ENCODE assay signal across 15 cellular contexts in the genomic region with DNA sequence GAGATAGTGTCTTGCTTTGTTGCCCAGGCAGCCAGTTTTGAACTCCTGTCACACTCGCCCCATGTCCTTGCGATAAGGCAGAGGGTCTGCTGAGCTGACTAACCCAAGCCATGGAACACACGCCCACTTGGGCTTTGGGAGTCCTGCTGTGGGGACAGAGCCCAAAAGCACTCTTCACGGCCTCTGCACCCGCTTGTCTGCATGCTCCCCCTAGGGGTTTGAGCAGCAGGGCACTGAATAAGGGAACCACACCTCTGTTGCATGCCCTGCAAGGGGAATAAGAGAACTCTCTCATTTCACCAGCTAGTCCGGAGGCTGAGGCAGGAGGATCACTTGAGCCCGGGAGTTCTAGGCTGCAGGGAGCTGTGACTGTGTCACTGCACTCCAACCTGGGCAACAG.
"Had no signal": no experiment of that assay in that cellular context is flagged by ENCODE, and none has a peak within 500 bp of the region (broad histone marks: within the 10 kb centered on the region; RNA-seq: fewer than 3 reads in every experiment).

No MANE protein-coding gene starts in this region.

- H3K4me3 Mint-ChIP-seq: activated naive CD8-positive, alpha-beta T cell treated with anti-CD3 and anti-CD28 coated beads, Interleukin-2, amount 10 ng/mL, durations not matched to agents 7 days and 5 days; central memory CD8-positive, alpha-beta T cell; naive B cell; stimulated activated memory B cell treated with anti-CD40 and anti-IgM and Interleukin-4, amounts not matched to agents 10 μg/mL and 1 μg/mL and 100 μg/mL, for 72 hours had no signal

- ATAC-seq: stimulated activated memory B cell treated with anti-CD40 and anti-IgM and Interleukin-4, amounts not matched to agents 10 μg/mL and 1 μg/mL and 100 μg/mL, for 72 hours had no signal

- DNase-seq: activated CD4-positive, alpha-beta T cell treated with anti-CD3 and anti-CD28 coated beads, Interleukin-2, amount 50 U/mL, for 1 hour; activated CD8-positive, alpha-beta memory T cell treated with anti-CD3 and anti-CD28 coated beads for 24 hours; activated naive CD8-positive, alpha-beta T cell treated with anti-CD3 and anti-CD28 coated beads, Interleukin-2, amount 10 ng/mL, durations not matched to agents 7 days and 5 days; brain microvascular endothelial cell; kidney; left ventricle myocardium inferior; naive B cell; retina; stimulated activated CD4-positive, alpha-beta T cell treated with anti-CD3 and anti-CD28 coated beads, Interleukin-2, amount 100 ng/mL, for 48 hours had no signal

- H3K36me3 Mint-ChIP-seq: activated naive CD8-positive, alpha-beta T cell treated with anti-CD3 and anti-CD28 coated beads, Interleukin-2, amount 10 ng/mL, durations not matched to agents 7 days and 5 days; naive B cell; stimulated activated memory B cell treated with anti-CD40 and anti-IgM and Interleukin-4, amounts not matched to agents 10 μg/mL and 1 μg/mL and 100 μg/mL, for 72 hours had no signal

- H3K27ac ChIP-seq: brain microvascular endothelial cell, coronary artery, esophagus muscularis mucosa, hepatocyte, left ventricle myocardium inferior, parathyroid adenoma had no signal

- H3K4me2 ChIP-seq: hepatocyte had no signal

- H3K9me3 ChIP-seq: esophagus muscularis mucosa, left ventricle myocardium inferior had no signal

- FAIRE-seq: kidney had no signal

- H3K4me3 ChIP-seq: coronary artery, esophagus muscularis mucosa, hepatocyte, left ventricle myocardium inferior had no signal

- H3K9ac ChIP-seq: parathyroid adenoma had no signal

- H3K36me3 ChIP-seq: brain microvascular endothelial cell, esophagus muscularis mucosa, left ventricle myocardium inferior had no signal

- H3K4me1 ChIP-seq: esophagus muscularis mucosa, left ventricle myocardium inferior, parathyroid adenoma had no signal

- H3K9me3 Mint-ChIP-seq: activated naive CD8-positive, alpha-beta T cell treated with anti-CD3 and anti-CD28 coated beads, Interleukin-2, amount 10 ng/mL, durations not matched to agents 7 days and 5 days; central memory CD8-positive, alpha-beta T cell; stimulated activated memory B cell treated with anti-CD40 and anti-IgM and Interleukin-4, amounts not matched to agents 10 μg/mL and 1 μg/mL and 100 μg/mL, for 72 hours had no signal

- H3K4me1 Mint-ChIP-seq: activated naive CD8-positive, alpha-beta T cell treated with anti-CD3 and anti-CD28 coated beads, Interleukin-2, amount 10 ng/mL, durations not matched to agents 7 days and 5 days; central memory CD8-positive, alpha-beta T cell; naive B cell; stimulated activated memory B cell treated with anti-CD40 and anti-IgM and Interleukin-4, amounts not matched to agents 10 μg/mL and 1 μg/mL and 100 μg/mL, for 72 hours had no signal

- H3K79me2 ChIP-seq: hepatocyte, parathyroid adenoma had no signal

- H3K27me3 ChIP-seq: brain microvascular endothelial cell, esophagus muscularis mucosa, hepatocyte had no signal

- H3K27me3 Mint-ChIP-seq: activated naive CD8-positive, alpha-beta T cell treated with anti-CD3 and anti-CD28 coated beads, Interleukin-2, amount 10 ng/mL, durations not matched to agents 7 days and 5 days; central memory CD8-positive, alpha-beta T cell; naive B cell; stimulated activated memory B cell treated with anti-CD40 and anti-IgM and Interleukin-4, amounts not matched to agents 10 μg/mL and 1 μg/mL and 100 μg/mL, for 72 hours had no signal

- H3K27ac Mint-ChIP-seq: activated naive CD8-positive, alpha-beta T cell treated with anti-CD3 and anti-CD28 coated beads, Interleukin-2, amount 10 ng/mL, durations not matched to agents 7 days and 5 days; naive B cell; stimulated activated memory B cell treated with anti-CD40 and anti-IgM and Interleukin-4, amounts not matched to agents 10 μg/mL and 1 μg/mL and 100 μg/mL, for 72 hours had no signal

- H2AFZ ChIP-seq: hepatocyte, parathyroid adenoma had no signal
